In genomic region chr14:32202941-32203882, GRCh38 we compare ENCODE assay signal across 1 cellular context.
A peak's percentile ranks its signal among the peaks of the same experiment; 100 is the strongest.
TF ChIP-seq lines count a peak whose summit lies in the region.

Gene RNU6-8 (minus strand): TSS chr14:32203269.

TF ChIP-seq in K562, 482 proteins besides CTCF, POLR2A, EP300 and RAD21 (continued from another document and continues in another):
- TF ChIP-seq ZNF318 (IDR thresholded peaks at IDR 0.05; ENCODE audit: borderline replicate concordance in 1 of 2, low read depth in 1 of 2): no peak
- no peak for TF ChIP-seq NFATC3 (IDR thresholded peaks at IDR 0.05)
- TF ChIP-seq NR1H2 (CRISPR knock-in tag; IDR thresholded peaks at IDR 0.05): no peak
- no peak for TF ChIP-seq TCF15 (CRISPR knock-in tag; IDR thresholded peaks at IDR 0.05)
- no peak for TF ChIP-seq KAT7 (CRISPR knock-in tag; IDR thresholded peaks at IDR 0.05; ENCODE audit: borderline replicate concordance)
- no peak for TF ChIP-seq RB1 (IDR thresholded peaks at IDR 0.05; ENCODE audit: low read depth)
- TF ChIP-seq ILK (tag; IDR thresholded peaks at IDR 0.05; ENCODE audit: borderline replicate concordance, low read depth): no peak
- TF ChIP-seq POLR2G (IDR thresholded peaks at IDR 0.05; ENCODE audit: low read depth, low read length): peak; percentile 89
- TF ChIP-seq POLR3A (IDR thresholded peaks at IDR 0.05; ENCODE audit: borderline replicate concordance, extremely low read depth, insufficient read depth, insufficient read length): peak; percentile 80
- TF ChIP-seq ZNF165 (CRISPR knock-in tag; IDR thresholded peaks at IDR 0.05; ENCODE audit: borderline replicate concordance): no peak
- no peak for TF ChIP-seq ZNF766 (CRISPR knock-in tag; conservative IDR thresholded peaks at IDR 0.05)
- no peak for TF ChIP-seq NCOA6 (IDR thresholded peaks at IDR 0.05)
- TF ChIP-seq ZNF280B (CRISPR knock-in tag; IDR thresholded peaks at IDR 0.05): no peak
- no peak for TF ChIP-seq OTX1 (CRISPR knock-in tag; IDR thresholded peaks at IDR 0.05)
- TF ChIP-seq CXXC5 (CRISPR knock-in tag; IDR thresholded peaks at IDR 0.05): peak; percentile 54
- TF ChIP-seq PATZ1 (CRISPR knock-in tag; IDR thresholded peaks at IDR 0.05; ENCODE audit: borderline replicate concordance): no peak
- no peak for TF ChIP-seq NFXL1 (CRISPR knock-in tag; IDR thresholded peaks at IDR 0.05)
- no peak for TF ChIP-seq MBD1 (CRISPR knock-in tag; IDR thresholded peaks at IDR 0.05)
- TF ChIP-seq CUX1 (CRISPR knock-in tag; IDR thresholded peaks at IDR 0.05): no peak
- no peak for TF ChIP-seq ZNF518B (CRISPR knock-in tag; IDR thresholded peaks at IDR 0.05)
- TF ChIP-seq ZBTB17 (CRISPR knock-in tag; IDR thresholded peaks at IDR 0.05): no peak
- TF ChIP-seq NR3C1 (CRISPR knock-in tag; IDR thresholded peaks at IDR 0.05): no peak
- TF ChIP-seq COPS2 (conservative IDR thresholded peaks at IDR 0.05): no peak
- no peak for TF ChIP-seq THAP7 (CRISPR knock-in tag; IDR thresholded peaks at IDR 0.05)
- no peak for TF ChIP-seq EHMT2 (IDR thresholded peaks at IDR 0.05)
- no peak for TF ChIP-seq NUFIP1 (IDR thresholded peaks at IDR 0.05; ENCODE audit: partially characterized antibody)
- TF ChIP-seq DNMT1 (IDR thresholded peaks at IDR 0.05): no peak
- TF ChIP-seq RBBP5 (IDR thresholded peaks at IDR 0.05; ENCODE audit: borderline replicate concordance, insufficient read depth, low read length, poor library complexity, severe bottlenecking): peak; percentile 56
